Comparison of ENCODE assay signal across 1 cellular context in genomic region chr5:43075319-43076293, GRCh38.
TF ChIP-seq lines count a peak whose summit lies in the region.

No MANE protein-coding gene starts in this region.

TF ChIP-seq in IMR-90, 13 proteins besides CTCF, POLR2A, EP300 and RAD21 (continued from another document):
- TF ChIP-seq ELK1 (IDR thresholded peaks at IDR 0.05; ENCODE audit: borderline replicate concordance, low read depth, low read length) (no peak), RCOR1 (IDR thresholded peaks at IDR 0.05; ENCODE audit: insufficient replicate concordance, low read length) (no peak), CEBPB (IDR thresholded peaks at IDR 0.05; ENCODE audit: low read depth, low read length) (no peak), MXI1 (IDR thresholded peaks at IDR 0.05; ENCODE audit: borderline replicate concordance, low read depth, low read length) (no peak), MAFK (IDR thresholded peaks at IDR 0.05; ENCODE audit: low read depth, low read length) (no peak)
